Comparison of ENCODE assay signal across 1 cellular context in the genomic region with DNA sequence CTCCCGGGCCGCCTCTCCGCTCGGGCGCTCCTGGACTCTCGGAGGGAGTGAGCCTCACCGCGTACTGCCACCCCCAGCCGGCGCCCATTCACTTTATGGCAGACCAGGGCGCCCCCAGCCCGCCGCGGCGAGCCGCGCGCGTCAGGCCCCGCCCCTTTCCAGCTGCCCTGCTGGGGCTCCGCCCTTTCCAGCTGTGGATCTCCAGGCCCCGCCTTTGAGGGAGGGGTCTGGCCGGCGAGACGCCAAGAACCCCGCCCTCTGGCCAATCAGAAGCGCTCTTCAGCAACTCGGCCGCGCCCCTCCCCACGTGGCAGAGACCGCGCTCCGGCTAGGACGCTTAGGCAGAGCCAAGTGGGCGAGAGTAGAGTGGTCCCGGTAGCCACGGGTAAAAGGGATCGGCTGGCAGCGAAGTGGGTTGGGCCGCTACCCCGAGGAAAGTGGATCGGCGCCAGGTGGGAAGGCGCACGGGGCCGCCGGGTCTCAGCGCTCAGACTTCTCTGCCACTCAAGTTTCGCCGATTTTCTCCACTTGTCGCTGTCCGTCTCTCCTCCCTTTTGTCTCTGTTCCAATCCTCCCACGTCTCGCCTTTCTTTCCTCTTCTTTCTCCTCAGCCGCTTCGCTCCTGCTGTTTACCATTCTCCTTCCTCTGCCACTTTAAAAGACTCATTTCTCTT.
TF ChIP-seq lines count a peak whose summit lies in the region.

A gene (minus strand): TSS at position 69 of the 674 bp plus-strand sequence. CDS start 9,432 bp downstream, outside the sequence.

TF ChIP-seq in GM12878, 131 proteins besides CTCF, POLR2A, EP300 and RAD21 (continued from another document):
- TF ChIP-seq, protein P1, sequence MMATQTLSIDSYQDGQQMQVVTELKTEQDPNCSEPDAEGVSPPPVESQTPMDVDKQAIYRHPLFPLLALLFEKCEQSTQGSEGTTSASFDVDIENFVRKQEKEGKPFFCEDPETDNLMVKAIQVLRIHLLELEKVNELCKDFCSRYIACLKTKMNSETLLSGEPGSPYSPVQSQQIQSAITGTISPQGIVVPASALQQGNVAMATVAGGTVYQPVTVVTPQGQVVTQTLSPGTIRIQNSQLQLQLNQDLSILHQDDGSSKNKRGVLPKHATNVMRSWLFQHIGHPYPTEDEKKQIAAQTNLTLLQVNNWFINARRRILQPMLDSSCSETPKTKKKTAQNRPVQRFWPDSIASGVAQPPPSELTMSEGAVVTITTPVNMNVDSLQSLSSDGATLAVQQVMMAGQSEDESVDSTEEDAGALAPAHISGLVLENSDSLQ (IDR thresholded peaks at IDR 0.05), result peak; percentile 58
- TF ChIP-seq CBX5 (IDR thresholded peaks at IDR 0.05; ENCODE audit: low read depth) (no peak), BRCA1 (IDR thresholded peaks at IDR 0.05; ENCODE audit: low read depth, low read length) (no peak), MTA2 (IDR thresholded peaks at IDR 0.05; ENCODE audit: low read depth) (no peak), RBBP5 (conservative IDR thresholded peaks at IDR 0.05) (no peak)
- TF ChIP-seq, protein P2, sequence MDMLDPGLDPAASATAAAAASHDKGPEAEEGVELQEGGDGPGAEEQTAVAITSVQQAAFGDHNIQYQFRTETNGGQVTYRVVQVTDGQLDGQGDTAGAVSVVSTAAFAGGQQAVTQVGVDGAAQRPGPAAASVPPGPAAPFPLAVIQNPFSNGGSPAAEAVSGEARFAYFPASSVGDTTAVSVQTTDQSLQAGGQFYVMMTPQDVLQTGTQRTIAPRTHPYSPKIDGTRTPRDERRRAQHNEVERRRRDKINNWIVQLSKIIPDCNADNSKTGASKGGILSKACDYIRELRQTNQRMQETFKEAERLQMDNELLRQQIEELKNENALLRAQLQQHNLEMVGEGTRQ (IDR thresholded peaks at IDR 0.05; ENCODE audit: borderline replicate concordance, low read depth, low read length), result no peak; the same call in 1 of the 2 replicates
- TF ChIP-seq, protein P3, sequence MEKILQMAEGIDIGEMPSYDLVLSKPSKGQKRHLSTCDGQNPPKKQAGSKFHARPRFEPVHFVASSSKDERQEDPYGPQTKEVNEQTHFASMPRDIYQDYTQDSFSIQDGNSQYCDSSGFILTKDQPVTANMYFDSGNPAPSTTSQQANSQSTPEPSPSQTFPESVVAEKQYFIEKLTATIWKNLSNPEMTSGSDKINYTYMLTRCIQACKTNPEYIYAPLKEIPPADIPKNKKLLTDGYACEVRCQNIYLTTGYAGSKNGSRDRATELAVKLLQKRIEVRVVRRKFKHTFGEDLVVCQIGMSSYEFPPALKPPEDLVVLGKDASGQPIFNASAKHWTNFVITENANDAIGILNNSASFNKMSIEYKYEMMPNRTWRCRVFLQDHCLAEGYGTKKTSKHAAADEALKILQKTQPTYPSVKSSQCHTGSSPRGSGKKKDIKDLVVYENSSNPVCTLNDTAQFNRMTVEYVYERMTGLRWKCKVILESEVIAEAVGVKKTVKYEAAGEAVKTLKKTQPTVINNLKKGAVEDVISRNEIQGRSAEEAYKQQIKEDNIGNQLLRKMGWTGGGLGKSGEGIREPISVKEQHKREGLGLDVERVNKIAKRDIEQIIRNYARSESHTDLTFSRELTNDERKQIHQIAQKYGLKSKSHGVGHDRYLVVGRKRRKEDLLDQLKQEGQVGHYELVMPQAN (conservative IDR thresholded peaks at IDR 0.05), result no peak
